Comparison of ENCODE assay signal across 14 cellular contexts in the genomic region with DNA sequence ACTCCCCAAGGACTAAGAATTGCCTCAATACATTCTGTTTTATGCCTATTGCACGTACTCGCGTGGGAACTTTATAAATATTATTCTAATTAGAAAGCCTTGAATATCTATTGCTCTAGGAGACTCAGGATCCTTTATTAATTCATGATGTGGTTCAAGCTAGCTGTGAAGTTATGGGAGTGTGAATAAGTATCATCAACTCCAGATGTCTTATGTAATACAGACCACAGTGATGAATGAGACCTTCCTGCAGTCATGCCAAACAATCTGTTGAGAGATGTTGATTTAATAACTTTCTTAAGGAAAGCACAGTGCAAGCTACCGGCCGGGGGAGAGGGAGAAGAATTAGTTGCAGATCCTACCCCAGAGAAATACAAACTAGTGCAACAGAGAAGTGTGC.
DNase-seq lines count a peak whose midpoint lies in the region; ATAC-seq and TF ChIP-seq lines count a peak whose summit lies in the region.
"Had no signal": no experiment of that assay in that cellular context is flagged by ENCODE, and none has a peak within 500 bp of the region (broad histone marks: within the 10 kb centered on the region; RNA-seq: fewer than 3 reads in every experiment).

No MANE protein-coding gene starts in this region.

- peak; percentile 71 for ATAC-seq in Right ventricle myocardium superior (ENCODE audit: poor library complexity)
- ATAC-seq in GM21423 (IDR thresholded peaks at IDR 0.05; ENCODE audit: unreplicated experiment) = no peak
- ATAC-seq: A549 had no signal

- H3K36me3 ChIP-seq in right atrium auricular region = no peaks in the 10 kb centered on the region
- H3K36me3 ChIP-seq: ovary had no signal

- H3K27me3 ChIP-seq in right atrium auricular region = no peaks in the 10 kb centered on the region
- H3K27me3 ChIP-seq: ovary had no signal

- no peaks in the 10 kb centered on the region for H3K4me1 ChIP-seq in right atrium auricular region
- H3K4me1 ChIP-seq: A549 had no signal

- DNase-seq in Right ventricle myocardium superior (no peak), right atrium auricular region (ENCODE audit: low spot score) (no peak), amniotic epithelial cell (ENCODE audit: low read depth) (peak; percentile 85), fibroblast of villous mesenchyme (ENCODE audit: low read depth) (peak; percentile 63), stromal cell of bone marrow (ENCODE audit: low read depth) (peak; percentile 88), NCI-H2107 treated with DMSO at 0.1 percent for 48 hours (lab: John Stamatoyannopoulos, UW; ENCODE audit: unreplicated experiment) (no peak), NCI-H2081 (lab: John Stamatoyannopoulos, UW) (no peak)
- DNase-seq: activated CD8-positive, alpha-beta memory T cell treated with anti-CD3 and anti-CD28 coated beads, Interleukin-2, amount 50 U/mL, for 48 hours; activated naive CD4-positive, alpha-beta T cell treated with anti-CD3 and anti-CD28 coated beads, Interleukin-2, amount 50 U/mL, for 16 hours; erythroblast; NCI-H345; ovary had no signal

- H3K27ac ChIP-seq in right atrium auricular region = no peak overlapping the region
- H3K27ac ChIP-seq: A549, ovary had no signal

- H3K4me3 ChIP-seq in right atrium auricular region (no peak overlapping the region), fibroblast of villous mesenchyme (ENCODE audit: low read depth, low read length) (no peak overlapping the region)
- H3K4me3 ChIP-seq: A549, ovary had no signal

- intact Hi-C loops in Right ventricle myocardium superior (cut with DNase I) = no loop called here

- H3K9me3 ChIP-seq in right atrium auricular region = no peaks in the 10 kb centered on the region
- H3K9me3 ChIP-seq: A549, ovary had no signal

- TF ChIP-seq CTCF in right atrium auricular region (IDR thresholded peaks at IDR 0.05) = no peak
- TF ChIP-seq CTCF in fibroblast of villous mesenchyme (IDR thresholded peaks at IDR 0.05; ENCODE audit: insufficient read depth, low read depth, low read length) = no peak

Comparison
In these comparisons a context has a peak if more than half of its experiments do, and no peak if none do; other contexts are left out.
1. DNase-seq: peak in amniotic epithelial cell (single experiment), fibroblast of villous mesenchyme (single experiment) and stromal cell of bone marrow (single experiment); none in Right ventricle myocardium superior (single experiment), right atrium auricular region (single experiment), NCI-H2107 treated with DMSO at 0.1 percent for 48 hours (single experiment) and NCI-H2081 (0 of 2).